Comparison of ENCODE assay signal across 1 cellular context in the genomic region with DNA sequence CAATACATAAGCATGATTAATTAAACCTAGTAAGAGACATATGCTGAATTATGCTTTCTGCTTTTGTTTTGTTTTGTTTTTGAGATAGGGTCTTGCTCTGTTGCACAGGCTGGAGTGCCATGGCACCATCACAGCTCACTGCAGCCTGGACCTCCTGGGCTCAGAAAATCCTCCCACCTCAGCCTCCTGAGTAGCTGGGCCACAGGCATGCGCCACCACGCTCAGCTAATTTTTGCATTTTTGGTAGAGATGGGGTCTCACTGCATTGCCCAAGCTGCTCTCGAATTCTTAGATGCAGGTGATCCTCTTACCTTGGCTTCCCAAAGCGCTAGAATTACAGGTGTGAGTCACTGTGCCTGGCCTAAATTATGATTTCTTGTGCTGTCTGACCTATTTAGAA.
TF ChIP-seq lines count a peak whose summit lies in the region.

No MANE protein-coding gene starts in this region.

TF ChIP-seq in HepG2, 621 proteins besides CTCF, POLR2A, EP300 and RAD21:
- TF ChIP-seq, protein P1, sequence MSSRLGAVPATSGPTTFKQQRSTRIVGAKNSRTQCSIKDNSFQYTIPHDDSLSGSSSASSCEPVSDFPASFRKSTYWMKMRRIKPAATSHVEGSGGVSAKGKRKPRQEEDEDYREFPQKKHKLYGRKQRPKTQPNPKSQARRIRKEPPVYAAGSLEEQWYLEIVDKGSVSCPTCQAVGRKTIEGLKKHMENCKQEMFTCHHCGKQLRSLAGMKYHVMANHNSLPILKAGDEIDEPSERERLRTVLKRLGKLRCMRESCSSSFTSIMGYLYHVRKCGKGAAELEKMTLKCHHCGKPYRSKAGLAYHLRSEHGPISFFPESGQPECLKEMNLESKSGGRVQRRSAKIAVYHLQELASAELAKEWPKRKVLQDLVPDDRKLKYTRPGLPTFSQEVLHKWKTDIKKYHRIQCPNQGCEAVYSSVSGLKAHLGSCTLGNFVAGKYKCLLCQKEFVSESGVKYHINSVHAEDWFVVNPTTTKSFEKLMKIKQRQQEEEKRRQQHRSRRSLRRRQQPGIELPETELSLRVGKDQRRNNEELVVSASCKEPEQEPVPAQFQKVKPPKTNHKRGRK (CRISPR knock-in tag; IDR thresholded peaks at IDR 0.05), result no peak
- no peak for TF ChIP-seq MNT (IDR thresholded peaks at IDR 0.05)
- 0 out of 2 replicates have a peak, but pooled peaks have one; percentile 28 for TF ChIP-seq RBFOX2 (IDR thresholded peaks at IDR 0.05; ENCODE audit: low read depth, low read length)
